In the genomic region with DNA sequence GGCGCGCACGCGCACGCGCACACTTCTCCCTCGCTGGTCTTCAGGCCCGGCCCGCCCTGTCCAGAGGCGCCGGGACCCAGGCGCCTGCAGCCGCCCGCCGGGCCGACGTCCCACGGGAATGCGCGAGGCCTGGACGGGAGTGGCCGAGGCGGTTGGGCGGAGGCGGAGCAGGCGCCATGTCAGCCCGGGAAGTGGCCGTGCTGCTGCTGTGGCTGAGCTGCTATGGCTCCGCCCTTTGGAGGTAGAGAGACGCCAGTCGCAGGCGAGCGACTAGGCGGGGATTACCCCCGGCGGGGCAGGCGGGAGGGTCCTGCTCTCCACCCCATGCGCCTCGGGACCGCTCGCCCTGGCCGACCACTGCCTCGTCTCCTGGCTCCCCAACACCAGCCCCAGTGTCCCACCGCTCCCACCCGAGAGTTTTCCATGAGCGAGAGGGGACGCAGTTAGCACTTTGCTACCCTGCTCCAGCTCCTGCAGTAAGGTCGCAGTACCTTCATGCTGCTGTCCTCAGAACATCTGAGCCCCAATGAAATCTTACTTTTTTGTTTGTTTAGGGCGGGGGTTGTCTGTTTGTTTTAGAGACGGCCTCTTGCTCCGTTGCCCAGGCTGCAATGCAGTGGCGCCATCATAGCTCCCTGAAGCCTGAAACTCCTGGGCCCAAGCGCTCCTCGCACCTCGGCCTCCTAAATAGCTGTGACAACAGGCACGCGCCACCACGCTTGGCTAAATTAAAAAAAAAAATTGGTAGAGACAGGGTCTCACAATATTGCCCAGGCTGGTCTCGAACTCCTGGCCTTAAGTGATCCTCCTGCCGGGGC, we compare ENCODE assay signal across 8 cellular contexts. TPM values are rescaled to one million over a fixed set of nuclear protein-coding genes. Genes with fewer than 3 reads are reported as not detected.
DNase-seq lines count a peak whose midpoint lies in the region; ATAC-seq and TF ChIP-seq lines count a peak whose summit lies in the region.

A gene with protein sequence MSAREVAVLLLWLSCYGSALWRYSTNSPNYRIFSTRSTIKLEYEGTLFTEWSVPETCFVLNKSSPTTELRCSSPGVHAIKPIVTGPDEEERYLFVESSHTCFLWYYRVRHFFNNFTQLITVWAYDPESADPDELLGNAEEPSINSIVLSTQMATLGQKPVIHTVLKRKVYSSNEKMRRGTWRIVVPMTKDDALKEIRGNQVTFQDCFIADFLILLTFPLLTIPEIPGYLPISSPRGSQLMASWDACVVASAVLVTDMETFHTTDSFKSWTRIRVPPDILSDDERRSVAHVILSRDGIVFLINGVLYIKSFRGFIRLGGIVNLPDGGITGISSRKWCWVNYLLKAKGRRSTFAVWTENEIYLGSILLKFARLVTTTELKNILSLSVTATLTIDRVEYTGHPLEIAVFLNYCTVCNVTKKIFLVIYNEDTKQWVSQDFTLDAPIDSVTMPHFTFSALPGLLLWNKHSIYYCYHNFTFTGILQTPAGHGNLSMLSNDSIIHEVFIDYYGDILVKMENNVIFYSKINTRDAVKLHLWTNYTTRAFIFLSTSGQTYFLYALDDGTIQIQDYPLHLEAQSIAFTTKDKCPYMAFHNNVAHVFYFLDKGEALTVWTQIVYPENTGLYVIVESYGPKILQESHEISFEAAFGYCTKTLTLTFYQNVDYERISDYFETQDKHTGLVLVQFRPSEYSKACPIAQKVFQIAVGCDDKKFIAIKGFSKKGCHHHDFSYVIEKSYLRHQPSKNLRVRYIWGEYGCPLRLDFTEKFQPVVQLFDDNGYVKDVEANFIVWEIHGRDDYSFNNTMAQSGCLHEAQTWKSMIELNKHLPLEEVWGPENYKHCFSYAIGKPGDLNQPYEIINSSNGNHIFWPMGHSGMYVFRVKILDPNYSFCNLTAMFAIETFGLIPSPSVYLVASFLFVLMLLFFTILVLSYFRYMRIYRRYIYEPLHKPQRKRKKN (plus strand): TSS at position 20 of the 818 bp plus-strand sequence. CDS start 157 bp downstream, at position 177.

- H2AFZ ChIP-seq in neural cell (ENCODE audit: low read depth, low read length): no peak within 1 kb of the TSS

- H3K27ac ChIP-seq in Peyer's patch (peak within 1 kb of the TSS; percentile 75 to 91 (median 88)), neural cell (ENCODE audit: low read length) (no peak within 1 kb of the TSS)

- no peaks in the 10 kb centered on the region for H3K79me2 ChIP-seq in neural cell (replicated peaks; ENCODE audit: insufficient read depth, low read length)

- TF ChIP-seq RAD21 in neural cell (conservative IDR thresholded peaks at IDR 0.05): no peak

- H3F3A ChIP-seq in neural cell (ENCODE audit: insufficient read depth, low read length, poor library complexity, severe bottlenecking): no peaks in the 10 kb centered on the region

- peak within 1 kb of the TSS; percentile 89 for H3K4me3 Mint-ChIP-seq in stimulated activated naive CD8-positive, alpha-beta T cell treated with anti-CD3 and anti-CD28 coated beads, Interleukin-15, Interleukin-2, amounts not matched to agents 100 ng/mL and 50 ng/mL, for 24 hours

- H3K27me3 Mint-ChIP-seq in stimulated activated naive CD8-positive, alpha-beta T cell treated with anti-CD3 and anti-CD28 coated beads, Interleukin-15, Interleukin-2, amounts not matched to agents 100 ng/mL and 50 ng/mL, for 24 hours: no peaks in the 10 kb centered on the region

- H3K4me3 ChIP-seq in Peyer's patch (peak within 1 kb of the TSS; percentile 47 to 72 (median 63)), neural cell (ENCODE audit: low read length) (peak within 1 kb of the TSS; percentile 59)

- H3K4me1 Mint-ChIP-seq in stimulated activated naive CD8-positive, alpha-beta T cell treated with anti-CD3 and anti-CD28 coated beads, Interleukin-15, Interleukin-2, amounts not matched to agents 100 ng/mL and 50 ng/mL, for 24 hours (ENCODE audit: low read depth): peaks cover 21% of the 10 kb centered on the region

- peaks cover 4% of the 10 kb centered on the region for H3K9me3 Mint-ChIP-seq in stimulated activated naive CD8-positive, alpha-beta T cell treated with anti-CD3 and anti-CD28 coated beads, Interleukin-15, Interleukin-2, amounts not matched to agents 100 ng/mL and 50 ng/mL, for 24 hours

- H3K9me3 ChIP-seq in Peyer's patch: no peaks in the 10 kb centered on the region
- H3K9me3 ChIP-seq in neural cell (ENCODE audit: low read length): no peaks in the 10 kb centered on the region

- H3K36me3 ChIP-seq in Peyer's patch (no peaks in the 10 kb centered on the region), neural cell (ENCODE audit: insufficient read depth, low read length) (no peaks in the 10 kb centered on the region)

- peak within 1 kb of the TSS; percentile 99 for H3K27ac Mint-ChIP-seq in stimulated activated naive CD8-positive, alpha-beta T cell treated with anti-CD3 and anti-CD28 coated beads, Interleukin-15, Interleukin-2, amounts not matched to agents 100 ng/mL and 50 ng/mL, for 24 hours

- H3K9me2 ChIP-seq in neural cell (ENCODE audit: insufficient read depth, low read length): no peaks in the 10 kb centered on the region

- H3K9ac ChIP-seq in neural cell (ENCODE audit: low read length): peak within 1 kb of the TSS; percentile 16

- no peaks in the 10 kb centered on the region for H4K20me1 ChIP-seq in neural cell (ENCODE audit: insufficient read depth)

- peak; percentile 79 for TF ChIP-seq POLR2A in Peyer's patch (IDR thresholded peaks at IDR 0.05)

- DNase-seq in COLO829 (ENCODE audit: low spot score) (peak; percentile 40), Peyer's patch (peak; percentile 72 to 92 (median 92)), foreskin melanocyte (peak; percentile 70)
- peak; percentile 29 to 71 (median 54) for DNase-seq in activated naive CD4-positive, alpha-beta T cell (lab: John Stamatoyannopoulos, UW)

- H3K27me3 ChIP-seq in Peyer's patch: no peaks in the 10 kb centered on the region
- H3K27me3 ChIP-seq in neural cell (ENCODE audit: insufficient read depth, low read depth, low read length): no peaks in the 10 kb centered on the region

- H3K4me1 ChIP-seq in Peyer's patch: peaks cover 3 to 15% (median 6%) of the 10 kb centered on the region in 4 donors

- no peak for TF ChIP-seq CTCF in Peyer's patch (IDR thresholded peaks at IDR 0.05)
- TF ChIP-seq CTCF in neural cell (IDR thresholded peaks at IDR 0.05; ENCODE audit: poor library complexity, severe bottlenecking): no peak

- peak; percentile 98 for ATAC-seq in GM19438 (IDR thresholded peaks at IDR 0.05; ENCODE audit: low read depth, unreplicated experiment)
- peak; percentile 99 for ATAC-seq in HG03558 (IDR thresholded peaks at IDR 0.05; ENCODE audit: extremely low read depth, unreplicated experiment)

- TF ChIP-seq EP300 in neural cell (conservative IDR thresholded peaks at IDR 0.05; ENCODE audit: poor library complexity, severe bottlenecking): no peak

- no peak within 1 kb of the TSS for H3K4me2 ChIP-seq in neural cell (ENCODE audit: low read length)

- peaks cover 16% of the 10 kb centered on the region for H3K36me3 Mint-ChIP-seq in stimulated activated naive CD8-positive, alpha-beta T cell treated with anti-CD3 and anti-CD28 coated beads, Interleukin-15, Interleukin-2, amounts not matched to agents 100 ng/mL and 50 ng/mL, for 24 hours (ENCODE audit: low read depth)

TF ChIP-seq in neural cell, 6 proteins besides CTCF, POLR2A, EP300 and RAD21:
- no peak for TF ChIP-seq SMC3 (conservative IDR thresholded peaks at IDR 0.05; ENCODE audit: poor library complexity)

RNA-seq across cellular contexts. Expression of the gene that starts here (rescaled TPM):
- 1 to 10 TPM in 2 of 4 donors, under 1 TPM in 1, not detected in 1; 0.18 to 9.3 (median 1.2) TPM for total RNA-seq in Peyer's patch
- 5.6 and 6.7 TPM in 2 replicates for polyA plus RNA-seq in neural cell
- polyA minus RNA-seq in neural cell: 7.8 and 9.3 TPM in 2 replicates

Comparison
In these comparisons a context has a peak if more than half of its experiments do, and no peak if none do; other contexts are left out.
1. DNase-seq: peak in every context shown above with its lines; median percentile 92 in Peyer's patch; 70 in foreskin melanocyte; 54 in activated naive CD4-positive, alpha-beta T cell; 40 in COLO829.